Comparison of ENCODE assay signal across 1 cellular context in the genomic region with DNA sequence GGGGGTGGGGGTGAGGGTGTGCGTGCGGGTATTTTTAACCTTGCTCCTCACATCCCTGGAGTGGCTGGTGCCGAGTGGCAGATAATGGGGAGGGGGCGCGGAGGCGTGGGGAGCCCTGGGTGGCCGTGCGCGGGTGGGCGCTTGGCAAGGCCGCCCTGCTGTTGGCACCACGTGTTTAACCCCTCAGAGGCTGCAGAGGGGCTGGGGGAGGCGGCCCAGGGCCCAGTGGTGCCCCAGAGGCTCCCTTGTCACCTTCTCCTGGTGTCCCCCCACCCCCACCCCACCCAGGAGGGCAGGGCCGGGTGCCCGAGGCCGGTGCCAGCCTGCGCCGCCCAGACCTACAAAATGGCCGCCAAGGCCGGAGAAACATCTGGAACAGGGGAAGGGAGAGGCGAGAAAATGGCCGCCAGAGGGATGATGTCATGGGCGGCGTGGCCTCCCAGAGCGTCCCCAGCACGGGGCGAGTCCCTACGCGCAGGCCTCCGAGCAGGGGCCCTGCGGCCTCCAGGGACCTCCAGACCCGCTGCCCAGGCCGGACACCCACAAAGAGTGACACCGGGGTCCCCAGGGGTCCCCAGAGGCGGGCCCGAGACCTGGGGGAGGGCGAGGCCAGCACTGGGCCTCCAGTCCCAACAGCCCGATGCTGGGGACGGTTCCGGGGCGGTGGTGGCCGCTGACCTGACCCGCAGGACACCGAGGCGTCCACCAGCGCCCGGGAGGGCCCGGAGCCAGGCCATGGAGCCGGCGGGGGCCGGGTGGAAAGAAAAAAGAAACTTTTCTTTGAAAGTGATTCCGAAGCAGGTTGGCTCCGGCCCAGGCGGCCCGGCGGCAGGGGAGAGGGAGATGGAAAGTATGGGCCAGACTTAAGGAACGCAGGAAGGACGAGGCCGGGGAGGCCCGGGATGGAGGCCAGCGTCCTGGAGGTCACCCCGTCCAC.
TF ChIP-seq lines count a peak whose summit lies in the region.

No MANE protein-coding gene starts in this region.

TF ChIP-seq in HepG2, 621 proteins besides CTCF, POLR2A, EP300 and RAD21 (continued from another document and continues in another):
- TF ChIP-seq, protein P1, sequence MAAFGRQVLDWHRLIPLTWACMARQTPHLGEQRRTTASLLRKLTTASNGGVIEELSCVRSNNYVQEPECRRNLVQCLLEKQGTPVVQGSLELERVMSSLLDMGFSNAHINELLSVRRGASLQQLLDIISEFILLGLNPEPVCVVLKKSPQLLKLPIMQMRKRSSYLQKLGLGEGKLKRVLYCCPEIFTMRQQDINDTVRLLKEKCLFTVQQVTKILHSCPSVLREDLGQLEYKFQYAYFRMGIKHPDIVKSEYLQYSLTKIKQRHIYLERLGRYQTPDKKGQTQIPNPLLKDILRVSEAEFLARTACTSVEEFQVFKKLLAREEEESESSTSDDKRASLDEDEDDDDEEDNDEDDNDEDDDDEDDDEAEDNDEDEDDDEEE (CRISPR knock-in tag; IDR thresholded peaks at IDR 0.05): no peak
- TF ChIP-seq, protein P2, sequence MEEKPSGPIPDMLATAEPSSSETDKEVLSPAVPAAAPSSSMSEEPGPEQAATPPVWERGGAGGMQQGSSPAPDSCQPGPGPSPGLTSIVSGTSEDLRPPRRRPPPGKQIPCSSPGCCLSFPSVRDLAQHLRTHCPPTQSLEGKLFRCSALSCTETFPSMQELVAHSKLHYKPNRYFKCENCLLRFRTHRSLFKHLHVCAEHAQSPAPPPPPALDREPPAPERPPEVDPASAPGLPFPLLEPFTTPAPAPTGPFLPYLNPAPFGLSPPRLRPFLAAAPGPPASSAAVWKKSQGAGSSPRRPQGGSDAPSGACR (CRISPR knock-in tag; IDR thresholded peaks at IDR 0.05): no peak
- TF ChIP-seq ZNF777 (CRISPR knock-in tag; IDR thresholded peaks at IDR 0.05): no peak
- no peak for TF ChIP-seq MTA1 (CRISPR knock-in tag; IDR thresholded peaks at IDR 0.05; ENCODE audit: borderline replicate concordance)
- no peak for TF ChIP-seq ZNF816 (CRISPR knock-in tag; IDR thresholded peaks at IDR 0.05; ENCODE audit: borderline replicate concordance)
- TF ChIP-seq GABPB1 (CRISPR knock-in tag; IDR thresholded peaks at IDR 0.05): 0 out of 2 replicates have a peak, but pooled peaks have one; percentile 5
- TF ChIP-seq ZNF530 (CRISPR knock-in tag; IDR thresholded peaks at IDR 0.05; ENCODE audit: low read depth): no peak
- no peak for TF ChIP-seq JUN (CRISPR knock-in tag; IDR thresholded peaks at IDR 0.05)
- TF ChIP-seq NCOA1 (CRISPR knock-in tag; IDR thresholded peaks at IDR 0.05): no peak
- TF ChIP-seq, protein P3, sequence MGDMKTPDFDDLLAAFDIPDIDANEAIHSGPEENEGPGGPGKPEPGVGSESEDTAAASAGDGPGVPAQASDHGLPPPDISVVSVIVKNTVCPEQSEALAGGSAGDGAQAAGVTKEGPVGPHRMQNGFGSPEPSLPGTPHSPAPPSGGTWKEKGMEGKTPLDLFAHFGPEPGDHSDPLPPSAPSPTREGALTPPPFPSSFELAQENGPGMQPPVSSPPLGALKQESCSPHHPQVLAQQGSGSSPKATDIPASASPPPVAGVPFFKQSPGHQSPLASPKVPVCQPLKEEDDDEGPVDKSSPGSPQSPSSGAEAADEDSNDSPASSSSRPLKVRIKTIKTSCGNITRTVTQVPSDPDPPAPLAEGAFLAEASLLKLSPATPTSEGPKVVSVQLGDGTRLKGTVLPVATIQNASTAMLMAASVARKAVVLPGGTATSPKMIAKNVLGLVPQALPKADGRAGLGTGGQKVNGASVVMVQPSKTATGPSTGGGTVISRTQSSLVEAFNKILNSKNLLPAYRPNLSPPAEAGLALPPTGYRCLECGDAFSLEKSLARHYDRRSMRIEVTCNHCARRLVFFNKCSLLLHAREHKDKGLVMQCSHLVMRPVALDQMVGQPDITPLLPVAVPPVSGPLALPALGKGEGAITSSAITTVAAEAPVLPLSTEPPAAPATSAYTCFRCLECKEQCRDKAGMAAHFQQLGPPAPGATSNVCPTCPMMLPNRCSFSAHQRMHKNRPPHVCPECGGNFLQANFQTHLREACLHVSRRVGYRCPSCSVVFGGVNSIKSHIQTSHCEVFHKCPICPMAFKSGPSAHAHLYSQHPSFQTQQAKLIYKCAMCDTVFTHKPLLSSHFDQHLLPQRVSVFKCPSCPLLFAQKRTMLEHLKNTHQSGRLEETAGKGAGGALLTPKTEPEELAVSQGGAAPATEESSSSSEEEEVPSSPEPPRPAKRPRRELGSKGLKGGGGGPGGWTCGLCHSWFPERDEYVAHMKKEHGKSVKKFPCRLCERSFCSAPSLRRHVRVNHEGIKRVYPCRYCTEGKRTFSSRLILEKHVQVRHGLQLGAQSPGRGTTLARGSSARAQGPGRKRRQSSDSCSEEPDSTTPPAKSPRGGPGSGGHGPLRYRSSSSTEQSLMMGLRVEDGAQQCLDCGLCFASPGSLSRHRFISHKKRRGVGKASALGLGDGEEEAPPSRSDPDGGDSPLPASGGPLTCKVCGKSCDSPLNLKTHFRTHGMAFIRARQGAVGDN (CRISPR knock-in tag; IDR thresholded peaks at IDR 0.05): peak; percentile 19
- no peak for TF ChIP-seq SRF (IDR thresholded peaks at IDR 0.05; ENCODE audit: low read depth, low read length)
- no peak for TF ChIP-seq SOX6 (IDR thresholded peaks at IDR 0.05)
- TF ChIP-seq SOX6 (CRISPR knock-in tag; IDR thresholded peaks at IDR 0.05): no peak
- TF ChIP-seq HOXA3 (CRISPR knock-in tag; IDR thresholded peaks at IDR 0.05): peak; percentile 19; the same call in 1 of the 2 replicates
- TF ChIP-seq ZNF746 (CRISPR knock-in tag; IDR thresholded peaks at IDR 0.05): no peak
- TF ChIP-seq SMARCE1 (IDR thresholded peaks at IDR 0.05; ENCODE audit: borderline replicate concordance): no peak
- TF ChIP-seq, protein P4, sequence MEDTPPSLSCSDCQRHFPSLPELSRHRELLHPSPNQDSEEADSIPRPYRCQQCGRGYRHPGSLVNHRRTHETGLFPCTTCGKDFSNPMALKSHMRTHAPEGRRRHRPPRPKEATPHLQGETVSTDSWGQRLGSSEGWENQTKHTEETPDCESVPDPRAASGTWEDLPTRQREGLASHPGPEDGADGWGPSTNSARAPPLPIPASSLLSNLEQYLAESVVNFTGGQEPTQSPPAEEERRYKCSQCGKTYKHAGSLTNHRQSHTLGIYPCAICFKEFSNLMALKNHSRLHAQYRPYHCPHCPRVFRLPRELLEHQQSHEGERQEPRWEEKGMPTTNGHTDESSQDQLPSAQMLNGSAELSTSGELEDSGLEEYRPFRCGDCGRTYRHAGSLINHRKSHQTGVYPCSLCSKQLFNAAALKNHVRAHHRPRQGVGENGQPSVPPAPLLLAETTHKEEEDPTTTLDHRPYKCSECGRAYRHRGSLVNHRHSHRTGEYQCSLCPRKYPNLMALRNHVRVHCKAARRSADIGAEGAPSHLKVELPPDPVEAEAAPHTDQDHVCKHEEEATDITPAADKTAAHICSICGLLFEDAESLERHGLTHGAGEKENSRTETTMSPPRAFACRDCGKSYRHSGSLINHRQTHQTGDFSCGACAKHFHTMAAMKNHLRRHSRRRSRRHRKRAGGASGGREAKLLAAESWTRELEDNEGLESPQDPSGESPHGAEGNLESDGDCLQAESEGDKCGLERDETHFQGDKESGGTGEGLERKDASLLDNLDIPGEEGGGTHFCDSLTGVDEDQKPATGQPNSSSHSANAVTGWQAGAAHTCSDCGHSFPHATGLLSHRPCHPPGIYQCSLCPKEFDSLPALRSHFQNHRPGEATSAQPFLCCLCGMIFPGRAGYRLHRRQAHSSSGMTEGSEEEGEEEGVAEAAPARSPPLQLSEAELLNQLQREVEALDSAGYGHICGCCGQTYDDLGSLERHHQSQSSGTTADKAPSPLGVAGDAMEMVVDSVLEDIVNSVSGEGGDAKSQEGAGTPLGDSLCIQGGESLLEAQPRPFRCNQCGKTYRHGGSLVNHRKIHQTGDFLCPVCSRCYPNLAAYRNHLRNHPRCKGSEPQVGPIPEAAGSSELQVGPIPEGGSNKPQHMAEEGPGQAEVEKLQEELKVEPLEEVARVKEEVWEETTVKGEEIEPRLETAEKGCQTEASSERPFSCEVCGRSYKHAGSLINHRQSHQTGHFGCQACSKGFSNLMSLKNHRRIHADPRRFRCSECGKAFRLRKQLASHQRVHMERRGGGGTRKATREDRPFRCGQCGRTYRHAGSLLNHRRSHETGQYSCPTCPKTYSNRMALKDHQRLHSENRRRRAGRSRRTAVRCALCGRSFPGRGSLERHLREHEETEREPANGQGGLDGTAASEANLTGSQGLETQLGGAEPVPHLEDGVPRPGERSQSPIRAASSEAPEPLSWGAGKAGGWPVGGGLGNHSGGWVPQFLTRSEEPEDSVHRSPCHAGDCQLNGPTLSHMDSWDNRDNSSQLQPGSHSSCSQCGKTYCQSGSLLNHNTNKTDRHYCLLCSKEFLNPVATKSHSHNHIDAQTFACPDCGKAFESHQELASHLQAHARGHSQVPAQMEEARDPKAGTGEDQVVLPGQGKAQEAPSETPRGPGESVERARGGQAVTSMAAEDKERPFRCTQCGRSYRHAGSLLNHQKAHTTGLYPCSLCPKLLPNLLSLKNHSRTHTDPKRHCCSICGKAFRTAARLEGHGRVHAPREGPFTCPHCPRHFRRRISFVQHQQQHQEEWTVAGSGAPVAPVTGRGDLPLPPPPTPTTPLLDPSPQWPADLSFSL (CRISPR knock-in tag; IDR thresholded peaks at IDR 0.05): no peak
- TF ChIP-seq, protein P5, sequence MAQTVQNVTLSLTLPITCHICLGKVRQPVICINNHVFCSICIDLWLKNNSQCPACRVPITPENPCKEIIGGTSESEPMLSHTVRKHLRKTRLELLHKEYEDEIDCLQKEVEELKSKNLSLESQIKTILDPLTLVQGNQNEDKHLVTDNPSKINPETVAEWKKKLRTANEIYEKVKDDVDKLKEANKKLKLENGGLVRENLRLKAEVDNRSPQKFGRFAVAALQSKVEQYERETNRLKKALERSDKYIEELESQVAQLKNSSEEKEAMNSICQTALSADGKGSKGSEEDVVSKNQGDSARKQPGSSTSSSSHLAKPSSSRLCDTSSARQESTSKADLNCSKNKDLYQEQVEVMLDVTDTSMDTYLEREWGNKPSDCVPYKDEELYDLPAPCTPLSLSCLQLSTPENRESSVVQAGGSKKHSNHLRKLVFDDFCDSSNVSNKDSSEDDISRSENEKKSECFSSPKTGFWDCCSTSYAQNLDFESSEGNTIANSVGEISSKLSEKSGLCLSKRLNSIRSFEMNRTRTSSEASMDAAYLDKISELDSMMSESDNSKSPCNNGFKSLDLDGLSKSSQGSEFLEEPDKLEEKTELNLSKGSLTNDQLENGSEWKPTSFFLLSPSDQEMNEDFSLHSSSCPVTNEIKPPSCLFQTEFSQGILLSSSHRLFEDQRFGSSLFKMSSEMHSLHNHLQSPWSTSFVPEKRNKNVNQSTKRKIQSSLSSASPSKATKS (CRISPR knock-in tag; IDR thresholded peaks at IDR 0.05): no peak
- TF ChIP-seq, protein P6, sequence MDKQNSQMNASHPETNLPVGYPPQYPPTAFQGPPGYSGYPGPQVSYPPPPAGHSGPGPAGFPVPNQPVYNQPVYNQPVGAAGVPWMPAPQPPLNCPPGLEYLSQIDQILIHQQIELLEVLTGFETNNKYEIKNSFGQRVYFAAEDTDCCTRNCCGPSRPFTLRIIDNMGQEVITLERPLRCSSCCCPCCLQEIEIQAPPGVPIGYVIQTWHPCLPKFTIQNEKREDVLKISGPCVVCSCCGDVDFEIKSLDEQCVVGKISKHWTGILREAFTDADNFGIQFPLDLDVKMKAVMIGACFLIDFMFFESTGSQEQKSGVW (CRISPR knock-in tag; IDR thresholded peaks at IDR 0.05; ENCODE audit: borderline replicate concordance): no peak
- no peak for TF ChIP-seq ETV6 (CRISPR knock-in tag; conservative IDR thresholded peaks at IDR 0.05)
- TF ChIP-seq SCMH1 (CRISPR knock-in tag; IDR thresholded peaks at IDR 0.05; ENCODE audit: borderline replicate concordance): no peak
- TF ChIP-seq RARA (CRISPR knock-in tag; IDR thresholded peaks at IDR 0.05): no peak
- no peak for TF ChIP-seq CBX2 (IDR thresholded peaks at IDR 0.05; ENCODE audit: low read depth, low read length)
- no peak for TF ChIP-seq CBX2 (CRISPR knock-in tag; IDR thresholded peaks at IDR 0.05; ENCODE audit: low read depth)
- TF ChIP-seq, protein P7, sequence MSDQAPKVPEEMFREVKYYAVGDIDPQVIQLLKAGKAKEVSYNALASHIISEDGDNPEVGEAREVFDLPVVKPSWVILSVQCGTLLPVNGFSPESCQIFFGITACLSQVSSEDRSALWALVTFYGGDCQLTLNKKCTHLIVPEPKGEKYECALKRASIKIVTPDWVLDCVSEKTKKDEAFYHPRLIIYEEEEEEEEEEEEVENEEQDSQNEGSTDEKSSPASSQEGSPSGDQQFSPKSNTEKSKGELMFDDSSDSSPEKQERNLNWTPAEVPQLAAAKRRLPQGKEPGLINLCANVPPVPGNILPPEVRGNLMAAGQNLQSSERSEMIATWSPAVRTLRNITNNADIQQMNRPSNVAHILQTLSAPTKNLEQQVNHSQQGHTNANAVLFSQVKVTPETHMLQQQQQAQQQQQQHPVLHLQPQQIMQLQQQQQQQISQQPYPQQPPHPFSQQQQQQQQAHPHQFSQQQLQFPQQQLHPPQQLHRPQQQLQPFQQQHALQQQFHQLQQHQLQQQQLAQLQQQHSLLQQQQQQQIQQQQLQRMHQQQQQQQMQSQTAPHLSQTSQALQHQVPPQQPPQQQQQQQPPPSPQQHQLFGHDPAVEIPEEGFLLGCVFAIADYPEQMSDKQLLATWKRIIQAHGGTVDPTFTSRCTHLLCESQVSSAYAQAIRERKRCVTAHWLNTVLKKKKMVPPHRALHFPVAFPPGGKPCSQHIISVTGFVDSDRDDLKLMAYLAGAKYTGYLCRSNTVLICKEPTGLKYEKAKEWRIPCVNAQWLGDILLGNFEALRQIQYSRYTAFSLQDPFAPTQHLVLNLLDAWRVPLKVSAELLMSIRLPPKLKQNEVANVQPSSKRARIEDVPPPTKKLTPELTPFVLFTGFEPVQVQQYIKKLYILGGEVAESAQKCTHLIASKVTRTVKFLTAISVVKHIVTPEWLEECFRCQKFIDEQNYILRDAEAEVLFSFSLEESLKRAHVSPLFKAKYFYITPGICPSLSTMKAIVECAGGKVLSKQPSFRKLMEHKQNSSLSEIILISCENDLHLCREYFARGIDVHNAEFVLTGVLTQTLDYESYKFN (CRISPR knock-in tag; conservative IDR thresholded peaks at IDR 0.05): no peak
- TF ChIP-seq, protein P8, sequence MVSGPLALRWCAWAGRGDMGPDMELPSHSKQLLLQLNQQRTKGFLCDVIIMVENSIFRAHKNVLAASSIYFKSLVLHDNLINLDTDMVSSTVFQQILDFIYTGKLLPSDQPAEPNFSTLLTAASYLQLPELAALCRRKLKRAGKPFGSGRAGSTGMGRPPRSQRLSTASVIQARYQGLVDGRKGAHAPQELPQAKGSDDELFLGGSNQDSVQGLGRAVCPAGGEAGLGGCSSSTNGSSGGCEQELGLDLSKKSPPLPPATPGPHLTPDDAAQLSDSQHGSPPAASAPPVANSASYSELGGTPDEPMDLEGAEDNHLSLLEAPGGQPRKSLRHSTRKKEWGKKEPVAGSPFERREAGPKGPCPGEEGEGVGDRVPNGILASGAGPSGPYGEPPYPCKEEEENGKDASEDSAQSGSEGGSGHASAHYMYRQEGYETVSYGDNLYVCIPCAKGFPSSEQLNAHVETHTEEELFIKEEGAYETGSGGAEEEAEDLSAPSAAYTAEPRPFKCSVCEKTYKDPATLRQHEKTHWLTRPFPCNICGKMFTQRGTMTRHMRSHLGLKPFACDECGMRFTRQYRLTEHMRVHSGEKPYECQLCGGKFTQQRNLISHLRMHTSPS (CRISPR knock-in tag; IDR thresholded peaks at IDR 0.05; ENCODE audit: low read depth): peak; percentile 19; the same call in 1 of the 2 replicates
- no peak for TF ChIP-seq GATAD2A (CRISPR knock-in tag; IDR thresholded peaks at IDR 0.05)
- TF ChIP-seq HNRNPL (IDR thresholded peaks at IDR 0.05; ENCODE audit: low read depth, low read length): 0 out of 2 replicates have a peak, but pooled peaks have one; percentile 41
- TF ChIP-seq FOXO1 (CRISPR knock-in tag; IDR thresholded peaks at IDR 0.05): no peak
- TF ChIP-seq MED1 (CRISPR knock-in tag; IDR thresholded peaks at IDR 0.05): no peak
- TF ChIP-seq RNF2 (conservative IDR thresholded peaks at IDR 0.05; ENCODE audit: low read depth): no peak
